ENCODE assay signal across 10 cellular contexts in the genomic region with DNA sequence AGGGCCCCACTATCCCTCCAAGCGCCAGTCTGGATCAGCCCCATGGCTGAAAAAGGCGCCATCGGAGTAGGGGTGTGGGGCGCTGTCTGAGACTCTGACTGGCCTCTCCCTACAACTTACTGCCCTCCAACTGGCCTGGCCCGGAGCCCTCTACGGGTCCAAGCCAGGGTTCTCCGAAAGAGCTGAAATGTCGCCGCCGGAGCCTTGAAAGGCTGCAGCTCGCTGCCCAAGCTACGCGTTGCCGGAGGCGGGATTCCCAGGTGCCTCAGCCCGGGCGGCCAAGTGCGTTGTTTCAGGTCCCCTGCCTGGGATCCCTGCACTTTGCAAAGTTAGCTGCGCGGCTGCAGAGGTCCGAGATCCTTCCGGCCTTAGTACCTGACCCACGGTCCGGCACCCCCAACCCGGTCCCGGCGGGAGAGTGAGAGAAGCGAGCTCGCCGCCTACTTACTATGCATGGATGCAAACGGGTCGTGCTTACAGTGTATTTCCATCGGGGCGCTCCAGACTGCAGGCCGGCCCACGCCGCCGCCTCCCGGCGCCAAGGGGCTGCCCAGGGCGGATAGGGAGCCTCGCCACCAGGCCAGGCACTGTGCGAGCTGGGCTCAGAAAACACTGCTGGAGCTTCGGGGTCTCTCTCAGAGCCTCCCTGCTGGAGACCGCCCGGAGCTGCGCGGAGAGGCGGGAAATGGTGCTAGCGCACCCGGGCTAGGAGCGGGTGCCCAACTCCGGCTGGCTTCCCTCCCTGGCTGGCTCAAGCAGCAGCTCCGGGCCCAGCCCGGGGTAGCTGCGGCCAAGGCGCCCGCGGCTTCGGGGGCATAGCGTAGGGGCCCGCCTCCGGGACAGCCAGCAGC. TPM values are rescaled to one million over a fixed set of nuclear protein-coding genes. Genes with fewer than 3 reads are reported as not detected.
DNase-seq lines count a peak whose midpoint lies in the region; ATAC-seq and TF ChIP-seq lines count a peak whose summit lies in the region.
"Had no signal": no experiment of that assay in that cellular context is flagged by ENCODE, and none has a peak within 500 bp of the region (broad histone marks: within the 10 kb centered on the region; RNA-seq: fewer than 3 reads in every experiment).

No MANE protein-coding gene starts in this region.

- CTCF ChIA-PET in activated CD4-positive, alpha-beta T cell treated with anti-CD3 and anti-CD28 coated beads for 36 hours (lab: Charles Lee) = interaction anchor here (1.1 kb wide), 1 partner anchor 153 kb away, joined by 3 read pairs; no protein-coding TSS in a partner anchor

- no peaks in the 10 kb centered on the region for H3K27me3 ChIP-seq in aorta (ENCODE audit: control insufficient read depth in 1 of 2, insufficient read depth in 2 of 2, low read length in 1 of 2)
- peaks cover 100% of the 10 kb centered on the region for H3K27me3 ChIP-seq in gastroesophageal sphincter

- peak; percentile 30 for DNase-seq in activated CD4-positive, alpha-beta T cell treated with anti-CD3 and anti-CD28 coated beads for 36 hours
- DNase-seq in activated CD4-positive, alpha-beta T cell treated with anti-CD3 and anti-CD28 coated beads, Interleukin-2, amount 50 U/mL, for 4 hours = no peak
- peak; percentile 58 for DNase-seq in NCI-H526 treated with DMSO at 0.1 percent for 48 hours (lab: John Stamatoyannopoulos, UW)
- peak; percentile 32 for DNase-seq in endothelial cell (ENCODE audit: low spot score)
- DNase-seq in stimulated activated naive B cell treated with anti-CD40 and anti-IgM and Interleukin-4, amounts not matched to agents 10 μg/mL and 1 μg/mL and 100 μg/mL, for 72 hours = no peak
- no peak for DNase-seq in SIG-M5 (lab: John Stamatoyannopoulos, UW)
- no peak for DNase-seq in aorta

- no peak overlapping the region for H3K4me3 ChIP-seq in aorta (ENCODE audit: low read length in 2 of 2)
- peak overlapping the region in 1 of 2 donors; percentile 44 for H3K4me3 ChIP-seq in gastroesophageal sphincter

- no peaks in the 10 kb centered on the region for H3K36me3 Mint-ChIP-seq in activated CD4-positive, alpha-beta T cell treated with anti-CD3 and anti-CD28 coated beads for 36 hours (ENCODE audit: low read depth)
- peaks cover 3% of the 10 kb centered on the region for H3K36me3 Mint-ChIP-seq in endothelial cell (ENCODE audit: low read depth, unreplicated experiment)
- peaks cover 64 to 70% of the 10 kb centered on the region in 2 donors for H3K36me3 Mint-ChIP-seq in stimulated activated naive B cell treated with anti-CD40 and anti-IgM and Interleukin-4, amounts not matched to agents 10 μg/mL and 1 μg/mL and 100 μg/mL, for 72 hours

- WGBS in aorta, 2 donors = 2% methylated on average over 53 to 63 of the region's 63 CpGs
- WGBS in gastroesophageal sphincter (ENCODE audit: low coverage in 1 of 2), 2 donors = no CpG with 5 or more reads among the region's 63 CpGs

- peaks cover 37% of the 10 kb centered on the region for H3K4me1 Mint-ChIP-seq in activated CD4-positive, alpha-beta T cell treated with anti-CD3 and anti-CD28 coated beads for 36 hours
- peaks cover 27% of the 10 kb centered on the region for H3K4me1 Mint-ChIP-seq in endothelial cell (ENCODE audit: unreplicated experiment)
- peaks cover 43 to 72% of the 10 kb centered on the region in 2 donors for H3K4me1 Mint-ChIP-seq in stimulated activated naive B cell treated with anti-CD40 and anti-IgM and Interleukin-4, amounts not matched to agents 10 μg/mL and 1 μg/mL and 100 μg/mL, for 72 hours

- POLR2A ChIA-PET in activated CD4-positive, alpha-beta T cell treated with anti-CD3 and anti-CD28 coated beads for 36 hours (lab: Charles Lee) = no interaction called here

- no peak for TF ChIP-seq POLR2A in gastroesophageal sphincter (IDR thresholded peaks at IDR 0.05)

- no peaks in the 10 kb centered on the region for H3K36me3 ChIP-seq in aorta (ENCODE audit: control insufficient read depth in 1 of 2, insufficient read depth in 2 of 2, low read length in 1 of 2)
- H3K36me3 ChIP-seq in gastroesophageal sphincter = no peaks in the 10 kb centered on the region
- H3K36me3 ChIP-seq: prostate gland had no signal

- ATAC-seq in activated CD4-positive, alpha-beta T cell treated with anti-CD3 and anti-CD28 coated beads for 36 hours = no peak
- ATAC-seq in stimulated activated naive B cell treated with anti-CD40 and anti-IgM and Interleukin-4, amounts not matched to agents 10 μg/mL and 1 μg/mL and 100 μg/mL, for 72 hours (replicated peaks) = peak in 1 of 2 donors; percentile 3
- no peak for ATAC-seq in aorta (ENCODE audit: low FRiP score)
- no peak for ATAC-seq in gastroesophageal sphincter

- H3K27ac ChIP-seq in aorta (ENCODE audit: low read depth in 1 of 2, low read length in 2 of 2) = no peak overlapping the region
- no peak overlapping the region for H3K27ac ChIP-seq in gastroesophageal sphincter
- H3K27ac ChIP-seq: prostate gland had no signal

- peak overlapping the region; percentile 55 for H3K4me3 Mint-ChIP-seq in activated CD4-positive, alpha-beta T cell treated with anti-CD3 and anti-CD28 coated beads for 36 hours
- H3K4me3 Mint-ChIP-seq in endothelial cell (ENCODE audit: unreplicated experiment) = peak overlapping the region; percentile 79
- H3K4me3 Mint-ChIP-seq in stimulated activated naive B cell treated with anti-CD40 and anti-IgM and Interleukin-4, amounts not matched to agents 10 μg/mL and 1 μg/mL and 100 μg/mL, for 72 hours = peak overlapping the region; percentile 89 to 91

- H3K9me3 ChIP-seq in aorta (ENCODE audit: control insufficient read depth, low read length) (no peaks in the 10 kb centered on the region), gastroesophageal sphincter (peaks cover 0 to 7% (median 0%) of the 10 kb centered on the region in 3 donors)
- H3K9me3 ChIP-seq: prostate gland had no signal

- peaks cover 69% of the 10 kb centered on the region for H3K27me3 Mint-ChIP-seq in activated CD4-positive, alpha-beta T cell treated with anti-CD3 and anti-CD28 coated beads for 36 hours
- peaks cover 33% of the 10 kb centered on the region for H3K27me3 Mint-ChIP-seq in endothelial cell (ENCODE audit: unreplicated experiment)
- H3K27me3 Mint-ChIP-seq in stimulated activated naive B cell treated with anti-CD40 and anti-IgM and Interleukin-4, amounts not matched to agents 10 μg/mL and 1 μg/mL and 100 μg/mL, for 72 hours = no peaks in the 10 kb centered on the region

- no peak overlapping the region for H3K27ac Mint-ChIP-seq in activated CD4-positive, alpha-beta T cell treated with anti-CD3 and anti-CD28 coated beads for 36 hours
- H3K27ac Mint-ChIP-seq in endothelial cell (ENCODE audit: unreplicated experiment) = peak overlapping the region; percentile 21
- H3K27ac Mint-ChIP-seq in stimulated activated naive B cell treated with anti-CD40 and anti-IgM and Interleukin-4, amounts not matched to agents 10 μg/mL and 1 μg/mL and 100 μg/mL, for 72 hours = peak overlapping the region; percentile 97

- intact Hi-C loops in activated CD4-positive, alpha-beta T cell treated with anti-CD3 and anti-CD28 coated beads for 36 hours (cut with DNase I, micrococcal nuclease) = loop anchor here (2.0 to 5.0 kb wide), 4 partner anchors 52 to 566 kb away; partner anchors contain the start of genes POLR1E (in 1 of the 2), TOMM5 (in 1 of the 2) and ZCCHC7 (in 1 of the 2)
- intact Hi-C loops in aorta (cut with DNase I) = no loop called here

- TF ChIP-seq EP300 in gastroesophageal sphincter (IDR thresholded peaks at IDR 0.05) = no peak

- TF ChIP-seq CTCF in endothelial cell (IDR thresholded peaks at IDR 0.05; ENCODE audit: unreplicated experiment) (no peak), gastroesophageal sphincter (IDR thresholded peaks at IDR 0.05) (no peak)

- H3K9me3 Mint-ChIP-seq in activated CD4-positive, alpha-beta T cell treated with anti-CD3 and anti-CD28 coated beads for 36 hours (ENCODE audit: low read depth) = no peaks in the 10 kb centered on the region
- H3K9me3 Mint-ChIP-seq in endothelial cell (ENCODE audit: unreplicated experiment) = no peaks in the 10 kb centered on the region
- no peaks in the 10 kb centered on the region for H3K9me3 Mint-ChIP-seq in stimulated activated naive B cell treated with anti-CD40 and anti-IgM and Interleukin-4, amounts not matched to agents 10 μg/mL and 1 μg/mL and 100 μg/mL, for 72 hours

- H3K4me1 ChIP-seq in aorta (ENCODE audit: control insufficient read depth in 1 of 2, insufficient read depth in 2 of 2, low read length in 2 of 2) (no peaks in the 10 kb centered on the region), gastroesophageal sphincter (peaks cover 0 to 56% (median 33%) of the 10 kb centered on the region in 3 donors)

RNA-seq across cellular contexts. Expression of gene PAX5, which starts 7.8 kb away (rescaled TPM):
- total RNA-seq in activated CD4-positive, alpha-beta T cell treated with anti-CD3 and anti-CD28 coated beads for 36 hours = under 1 TPM; 0.21 to 0.51 TPM
- total RNA-seq in endothelial cell (ENCODE audit: unreplicated experiment) (1.3 TPM), aorta (under 1 TPM; 0.19 to 0.81 TPM), gastroesophageal sphincter (under 1 TPM in 1 of 4 donors, not detected in 3; under 0.01 TPM)
- under 1 TPM; under 0.01 to 0.61 TPM for polyA plus RNA-seq in aorta
- total RNA-seq: LHCN-M2 had no signal

Comparison
In these comparisons a context has a peak if more than half of its experiments do, and no peak if none do; other contexts are left out.
1. DNase-seq: peak in activated CD4-positive, alpha-beta T cell treated with anti-CD3 and anti-CD28 coated beads for 36 hours (single experiment), NCI-H526 treated with DMSO at 0.1 percent for 48 hours (single experiment) and endothelial cell (single experiment); none in activated CD4-positive, alpha-beta T cell treated with anti-CD3 and anti-CD28 coated beads, Interleukin-2, amount 50 U/mL, for 4 hours (0 of 2), stimulated activated naive B cell treated with anti-CD40 and anti-IgM and Interleukin-4, amounts not matched to agents 10 μg/mL and 1 μg/mL and 100 μg/mL, for 72 hours (single experiment), SIG-M5 (single experiment) and aorta (0 of 2).
2. intact Hi-C loops: an anchor here in activated CD4-positive, alpha-beta T cell treated with anti-CD3 and anti-CD28 coated beads for 36 hours (2.0 to 5.0 kb wide); none called in aorta.
3. Peak in every context shown above with its lines, with median percentiles within 50 percentile points of each other: H3K4me3 Mint-ChIP-seq.